ENCODE assay signal across 8 cellular contexts in the genomic region with DNA sequence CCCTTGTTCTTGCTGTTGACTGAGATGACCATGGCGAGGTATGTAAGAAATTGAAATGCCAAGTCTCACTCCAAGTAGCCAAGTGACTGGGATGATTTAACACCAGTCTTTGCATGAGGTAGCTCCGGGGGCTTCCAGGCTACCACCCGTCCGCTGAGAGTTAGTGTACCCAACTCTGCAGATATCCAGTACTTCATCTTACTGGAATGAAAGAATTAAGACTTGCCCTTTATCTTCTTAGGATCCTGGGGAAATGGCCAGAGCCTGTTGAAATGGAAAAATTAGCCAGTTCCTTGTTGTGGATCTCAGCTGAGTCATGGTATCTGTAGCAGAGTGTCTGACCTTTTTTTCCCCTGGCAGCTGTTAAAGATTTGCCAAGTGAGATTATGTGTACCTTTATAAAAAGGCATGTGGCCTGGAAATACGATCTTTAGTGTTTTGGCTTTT.
A peak's percentile ranks its signal among the peaks of the same experiment; 100 is the strongest.
DNase-seq lines count a peak whose midpoint lies in the region; ATAC-seq and TF ChIP-seq lines count a peak whose summit lies in the region.

No MANE protein-coding gene starts in this region.

- ATAC-seq in mucosa of descending colon = peak; percentile 92
- ATAC-seq in naive thymus-derived CD4-positive, alpha-beta T cell = no peak

- H3K27ac Mint-ChIP-seq in naive thymus-derived CD4-positive, alpha-beta T cell = no peak overlapping the region

- no peak overlapping the region for H3K4me3 Mint-ChIP-seq in naive thymus-derived CD4-positive, alpha-beta T cell

- DNase-seq in AG08396 (ENCODE audit: low spot score) (peak; percentile 50), M059J (ENCODE audit: low read depth) (peak; percentile 86), epithelial cell of esophagus (ENCODE audit: low read depth) (peak; percentile 72), mucosa of descending colon (no peak), RPMI8226 (no peak), caudate nucleus (lab: John Stamatoyannopoulos, UW) (no peak)
- no peak for DNase-seq in naive thymus-derived CD4-positive, alpha-beta T cell
- DNase-seq in stimulated activated CD4-positive, alpha-beta T cell treated with anti-CD3 and anti-CD28 coated beads, Interleukin-12 subunit alpha, Interleukin-12 subunit beta, amount 100 ng/mL, for 4 hours = no peak

- H3K4me1 Mint-ChIP-seq in naive thymus-derived CD4-positive, alpha-beta T cell = no peaks in the 10 kb centered on the region

- no peaks in the 10 kb centered on the region for H3K36me3 ChIP-seq in mucosa of descending colon (ENCODE audit: low read depth)
- H3K36me3 ChIP-seq in naive thymus-derived CD4-positive, alpha-beta T cell (ENCODE audit: control insufficient read depth in 2 of 3, insufficient read depth in 3 of 3, low read length in 3 of 3) = no peaks in the 10 kb centered on the region

- TF ChIP-seq CTCF in epithelial cell of esophagus (IDR thresholded peaks at IDR 0.05; ENCODE audit: insufficient read depth, low read depth, low read length, missing control alignments) (no peak), mucosa of descending colon (IDR thresholded peaks at IDR 0.05) (no peak)

- POLR2A ChIA-PET in naive thymus-derived CD4-positive, alpha-beta T cell (lab: Charles Lee) = no interaction called here

- no peaks in the 10 kb centered on the region for H3K9me3 ChIP-seq in mucosa of descending colon
- no peaks in the 10 kb centered on the region for H3K9me3 ChIP-seq in naive thymus-derived CD4-positive, alpha-beta T cell (ENCODE audit: control insufficient read depth in 2 of 3, low read length in 3 of 3)

- CTCF ChIA-PET in naive thymus-derived CD4-positive, alpha-beta T cell (lab: Charles Lee) = no interaction called here

- no peak overlapping the region for H3K27ac ChIP-seq in naive thymus-derived CD4-positive, alpha-beta T cell (ENCODE audit: low read depth, low read length)
- H3K27ac ChIP-seq in caudate nucleus (ENCODE audit: low read depth, low read length) = no peak overlapping the region

- no peaks in the 10 kb centered on the region for H3K27me3 ChIP-seq in naive thymus-derived CD4-positive, alpha-beta T cell (ENCODE audit: control insufficient read depth in 2 of 2, insufficient read depth in 2 of 2, low read length in 2 of 2)

- H3K4me3 ChIP-seq in epithelial cell of esophagus (ENCODE audit: low read length) (no peak overlapping the region), mucosa of descending colon (no peak overlapping the region)
- no peak overlapping the region for H3K4me3 ChIP-seq in naive thymus-derived CD4-positive, alpha-beta T cell (ENCODE audit: low read length)

- H3K4me1 ChIP-seq in mucosa of descending colon (ENCODE audit: low read depth) = peaks cover 13% of the 10 kb centered on the region
- H3K4me1 ChIP-seq in naive thymus-derived CD4-positive, alpha-beta T cell (ENCODE audit: control insufficient read depth in 2 of 2, insufficient read depth in 2 of 2, low read length in 2 of 2) = no peaks in the 10 kb centered on the region

- H3K27me3 Mint-ChIP-seq in naive thymus-derived CD4-positive, alpha-beta T cell = no peaks in the 10 kb centered on the region

- H3K36me3 Mint-ChIP-seq in naive thymus-derived CD4-positive, alpha-beta T cell = peaks cover 0 to under 1% (median 0%) of the 10 kb centered on the region in 5 donors

- no peaks in the 10 kb centered on the region for H3K9me3 Mint-ChIP-seq in naive thymus-derived CD4-positive, alpha-beta T cell

- intact Hi-C loops in mucosa of descending colon (cut with DNase I, micrococcal nuclease) = no loop called here
- intact Hi-C loops in naive thymus-derived CD4-positive, alpha-beta T cell (cut with micrococcal nuclease) = no loop called here

Comparison
In these comparisons a context has a peak if more than half of its experiments do, and no peak if none do; other contexts are left out.
1. DNase-seq: peak in AG08396 (single experiment), M059J (single experiment) and epithelial cell of esophagus (single experiment); none in mucosa of descending colon (0 of 3), RPMI8226 (single experiment), naive thymus-derived CD4-positive, alpha-beta T cell (0 of 9), stimulated activated CD4-positive, alpha-beta T cell treated with anti-CD3 and anti-CD28 coated beads, Interleukin-12 subunit alpha, Interleukin-12 subunit beta, amount 100 ng/mL, for 4 hours (single experiment) and caudate nucleus (0 of 61).